In the genomic region with DNA sequence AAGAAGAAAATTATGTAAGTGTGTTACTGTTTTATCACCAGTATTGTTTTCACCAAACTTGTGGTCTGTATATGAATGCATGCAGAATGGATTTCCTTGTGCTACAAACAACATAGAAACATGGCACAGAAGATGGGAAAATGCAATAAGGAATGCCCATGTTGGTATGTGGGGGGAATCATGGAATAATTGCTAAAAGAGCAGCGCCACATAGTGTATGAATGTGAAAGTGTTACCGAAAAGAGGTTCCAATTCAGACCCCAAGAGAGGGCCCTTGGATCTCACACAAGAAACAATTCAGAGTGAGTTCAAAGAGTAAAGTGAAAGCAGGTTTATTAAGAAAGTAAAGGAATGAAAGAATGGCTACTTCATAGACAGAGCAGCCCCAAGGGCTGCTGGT, we compare ENCODE assay signal across 19 cellular contexts. TPM values are rescaled to one million over a fixed set of nuclear protein-coding genes. Genes with fewer than 3 reads are reported as not detected.
DNase-seq lines count a peak whose midpoint lies in the region; ATAC-seq, FAIRE-seq and TF ChIP-seq lines count a peak whose summit lies in the region.
"Had no signal": no experiment of that assay in that cellular context is flagged by ENCODE, and none has a peak within 500 bp of the region (broad histone marks: within the 10 kb centered on the region; RNA-seq: fewer than 3 reads in every experiment).

No MANE protein-coding gene starts in this region.

- POLR2A ChIA-PET in OCI-LY7 (lab: Charles Lee) = interaction anchor here (0.6 kb wide), 1 partner anchor 30 kb away, joined by 3 read pairs; no protein-coding TSS in a partner anchor
- POLR2A ChIA-PET in endothelial cell of umbilical vein (lab: Charles Lee) = no interaction called here

- H3K27ac ChIP-seq in ACC112 (ENCODE audit: low read depth, low read length) (no peak overlapping the region), OCI-LY7 (ENCODE audit: low read depth, low read length, poor library complexity, severe bottlenecking) (no peak overlapping the region), endothelial cell of umbilical vein (ENCODE audit: insufficient read depth, low read depth, low read length) (no peak overlapping the region)
- H3K27ac ChIP-seq: colonic mucosa, HL-60, sigmoid colon, SJSA1 had no signal

- no peaks in the 10 kb centered on the region for H3K9me3 ChIP-seq in OCI-LY7 (ENCODE audit: low read length)
- H3K9me3 ChIP-seq in endothelial cell of umbilical vein (replicated peaks; ENCODE audit: control insufficient read depth, insufficient read depth, low read length) = no peaks in the 10 kb centered on the region
- H3K9me3 ChIP-seq: colonic mucosa, sigmoid colon, SJSA1 had no signal

- H3K79me2 ChIP-seq in ACC112 (ENCODE audit: control insufficient read depth, insufficient read depth, low read length, unreplicated experiment) = no peaks in the 10 kb centered on the region
- no peaks in the 10 kb centered on the region for H3K79me2 ChIP-seq in OCI-LY7 (ENCODE audit: insufficient read depth, low read depth, low read length)
- no peaks in the 10 kb centered on the region for H3K79me2 ChIP-seq in endothelial cell of umbilical vein (ENCODE audit: control insufficient read depth, insufficient read depth, low read length)

- no peak for FAIRE-seq in endothelial cell of umbilical vein (lab: Jason Lieb, UNC)

- no peak for ATAC-seq in GM19455 (IDR thresholded peaks at IDR 0.05; ENCODE audit: unreplicated experiment)

- no peaks in the 10 kb centered on the region for H3K9me1 ChIP-seq in endothelial cell of umbilical vein (replicated peaks; ENCODE audit: control insufficient read depth, extremely low read depth, insufficient read depth, low read length)

- H3K36me3 ChIP-seq in ACC112 (ENCODE audit: insufficient read depth, low read length) (no peaks in the 10 kb centered on the region), OCI-LY7 (ENCODE audit: insufficient read depth, low read length) (no peaks in the 10 kb centered on the region), endothelial cell of umbilical vein (ENCODE audit: control insufficient read depth in 2 of 2, extremely low read depth in 1 of 2, insufficient read depth in 2 of 2, low read length in 2 of 2) (no peaks in the 10 kb centered on the region)
- H3K36me3 ChIP-seq: colonic mucosa, sigmoid colon, SJSA1 had no signal

- no peak overlapping the region for H3K9ac ChIP-seq in endothelial cell of umbilical vein (replicated peaks; ENCODE audit: extremely low read depth, insufficient read depth, low read length)

- CTCF ChIA-PET in OCI-LY7 (lab: Charles Lee; ENCODE audit: unreplicated experiment) (no interaction called here), endothelial cell of umbilical vein (lab: Charles Lee) (no interaction called here)

- no peak for DNase-seq in GM12864 (ENCODE audit: low read depth)
- no peak for DNase-seq in OCI-LY7 (ENCODE audit: low spot score)
- DNase-seq in endothelial cell of umbilical vein (ENCODE audit: low read depth, low spot score) = peak; percentile 15
- no peak for DNase-seq in activated CD4-positive, alpha-beta T cell treated with anti-CD3 and anti-CD28 coated beads, Interleukin-2, amount 10 ng/mL, durations not matched to agents 24 days and 14 days
- no peak for DNase-seq in NCI-H1930 (lab: John Stamatoyannopoulos, UW)
- DNase-seq in posterior cingulate gyrus = no peak
- DNase-seq: activated B cell treated with CpG ODN at 0.5 μM for 24 hours; activated CD8-positive, alpha-beta memory T cell treated with anti-CD3 and anti-CD28 coated beads, Interleukin-2, amount 50 U/mL, for 48 hours; activated naive CD8-positive, alpha-beta T cell treated with anti-CD3 and anti-CD28 coated beads, Interleukin-2, amount 10 ng/mL, durations not matched to agents 7 days and 5 days; CD4-positive, CD25-positive, alpha-beta regulatory T cell; colonic mucosa; islet precursor cell; MV-4-11; sigmoid colon had no signal

- TF ChIP-seq CTCF in GM12864 (IDR thresholded peaks at IDR 0.05; ENCODE audit: low read depth, low read length, missing control alignments) (peak; percentile 25), OCI-LY7 (conservative IDR thresholded peaks at IDR 0.05; ENCODE audit: low read length) (peak; percentile 55), endothelial cell of umbilical vein (IDR thresholded peaks at IDR 0.05; ENCODE audit: extremely low read depth in 1 of 2, insufficient read depth in 1 of 2, low read depth in 1 of 2, low read length in 2 of 2) (peak; percentile 4 to 27)

- H3K36me3 Mint-ChIP-seq in activated CD4-positive, alpha-beta T cell treated with anti-CD3 and anti-CD28 coated beads, Interleukin-2, amount 10 ng/mL, durations not matched to agents 24 days and 14 days (ENCODE audit: low read depth) = no peaks in the 10 kb centered on the region
- H3K36me3 Mint-ChIP-seq: activated naive CD8-positive, alpha-beta T cell treated with anti-CD3 and anti-CD28 coated beads, Interleukin-2, amount 10 ng/mL, durations not matched to agents 7 days and 5 days; CD4-positive, CD25-positive, alpha-beta regulatory T cell had no signal

- no peaks in the 10 kb centered on the region for H3K9me3 Mint-ChIP-seq in activated CD4-positive, alpha-beta T cell treated with anti-CD3 and anti-CD28 coated beads, Interleukin-2, amount 10 ng/mL, durations not matched to agents 24 days and 14 days

- H3K4me1 Mint-ChIP-seq in activated CD4-positive, alpha-beta T cell treated with anti-CD3 and anti-CD28 coated beads, Interleukin-2, amount 10 ng/mL, durations not matched to agents 24 days and 14 days = no peaks in the 10 kb centered on the region
- H3K4me1 Mint-ChIP-seq: activated B cell treated with CpG ODN at 0.5 μM for 24 hours; activated naive CD8-positive, alpha-beta T cell treated with anti-CD3 and anti-CD28 coated beads, Interleukin-2, amount 10 ng/mL, durations not matched to agents 7 days and 5 days; CD4-positive, CD25-positive, alpha-beta regulatory T cell had no signal

- H3K9me2 ChIP-seq in OCI-LY7 (ENCODE audit: insufficient read depth, low read length) = no peaks in the 10 kb centered on the region

- dilution Hi-C loops in endothelial cell of umbilical vein (cut with MboI; ENCODE audit: extremely low pct_ligation_motif_present, low sequenced_read_pairs) = no loop called here

- intact Hi-C loops in OCI-LY7 (cut with micrococcal nuclease; ENCODE audit: unreplicated experiment) (no loop called here), endothelial cell of umbilical vein (cut with micrococcal nuclease) (no loop called here), posterior cingulate gyrus (cut with DNase I) (no loop called here)
- intact Hi-C loops in activated CD4-positive, alpha-beta T cell treated with anti-CD3 and anti-CD28 coated beads, Interleukin-2, amount 10 ng/mL, durations not matched to agents 24 days and 14 days (cut with micrococcal nuclease) = no loop called here

- no peak overlapping the region for H3K27ac Mint-ChIP-seq in activated CD4-positive, alpha-beta T cell treated with anti-CD3 and anti-CD28 coated beads, Interleukin-2, amount 10 ng/mL, durations not matched to agents 24 days and 14 days
- H3K27ac Mint-ChIP-seq: activated B cell treated with CpG ODN at 0.5 μM for 24 hours; activated naive CD8-positive, alpha-beta T cell treated with anti-CD3 and anti-CD28 coated beads, Interleukin-2, amount 10 ng/mL, durations not matched to agents 7 days and 5 days; CD4-positive, CD25-positive, alpha-beta regulatory T cell had no signal

- H3K27me3 ChIP-seq in ACC112 (ENCODE audit: insufficient read depth, low read length) (no peaks in the 10 kb centered on the region), endothelial cell of umbilical vein (ENCODE audit: control insufficient read depth in 2 of 2, insufficient read depth in 2 of 2, low read length in 2 of 2) (no peaks in the 10 kb centered on the region)
- H3K27me3 ChIP-seq: colonic mucosa, sigmoid colon, SJSA1 had no signal

- H3K4me2 ChIP-seq in OCI-LY7 (ENCODE audit: low read length) (no peak overlapping the region), endothelial cell of umbilical vein (ENCODE audit: insufficient read depth, low read length) (no peak overlapping the region)

- no peak for TF ChIP-seq POLR2A in endothelial cell of umbilical vein (IDR thresholded peaks at IDR 0.05; ENCODE audit: low read depth, low read length)

- H3K4me1 ChIP-seq in ACC112 (ENCODE audit: control insufficient read depth, insufficient read depth, low read length, unreplicated experiment) (no peaks in the 10 kb centered on the region), OCI-LY7 (ENCODE audit: insufficient read depth, low read length, poor library complexity, severe bottlenecking) (no peaks in the 10 kb centered on the region), endothelial cell of umbilical vein (ENCODE audit: control insufficient read depth, extremely low read depth, insufficient read depth, low read length) (no peaks in the 10 kb centered on the region)
- H3K4me1 ChIP-seq: colonic mucosa, sigmoid colon, SJSA1 had no signal

- peak overlapping the region; percentile 41 for H2AFZ ChIP-seq in ACC112 (ENCODE audit: low read length, unreplicated experiment)
- no peak overlapping the region for H2AFZ ChIP-seq in OCI-LY7 (ENCODE audit: low read length)
- H2AFZ ChIP-seq in endothelial cell of umbilical vein (ENCODE audit: low read depth, low read length) = no peak overlapping the region

- H3K4me3 ChIP-seq in ACC112 (ENCODE audit: low read depth, low read length) (no peak overlapping the region), GM12864 (ENCODE audit: low read depth, low read length) (no peak overlapping the region), OCI-LY7 (ENCODE audit: low read depth, low read length, poor library complexity, severe bottlenecking) (no peak overlapping the region), endothelial cell of umbilical vein (replicated peaks in 1 of 3; ENCODE audit: insufficient read depth in 1 of 3, low read depth in 1 of 3, low read length in 3 of 3) (no peak overlapping the region)
- H3K4me3 ChIP-seq: colonic mucosa, sigmoid colon, SJSA1 had no signal

- H4K20me1 ChIP-seq in OCI-LY7 (ENCODE audit: insufficient read depth, low read length) (no peaks in the 10 kb centered on the region), endothelial cell of umbilical vein (replicated peaks; ENCODE audit: control insufficient read depth, extremely low read depth, insufficient read depth, low read length) (no peaks in the 10 kb centered on the region)

- no peaks in the 10 kb centered on the region for H3K27me3 Mint-ChIP-seq in activated CD4-positive, alpha-beta T cell treated with anti-CD3 and anti-CD28 coated beads, Interleukin-2, amount 10 ng/mL, durations not matched to agents 24 days and 14 days
- H3K27me3 Mint-ChIP-seq: activated B cell treated with CpG ODN at 0.5 μM for 24 hours; activated naive CD8-positive, alpha-beta T cell treated with anti-CD3 and anti-CD28 coated beads, Interleukin-2, amount 10 ng/mL, durations not matched to agents 7 days and 5 days; CD4-positive, CD25-positive, alpha-beta regulatory T cell had no signal

- no TSS peak for BruUV-seq in OCI-LY7 (replicated peaks; lab: Mats Ljungman, UMichigan)
- no TSS peak for BruUV-seq in endothelial cell of umbilical vein (replicated peaks; lab: Mats Ljungman, UMichigan)

- H3K4me3 Mint-ChIP-seq in activated CD4-positive, alpha-beta T cell treated with anti-CD3 and anti-CD28 coated beads, Interleukin-2, amount 10 ng/mL, durations not matched to agents 24 days and 14 days = no peak overlapping the region
- H3K4me3 Mint-ChIP-seq: activated B cell treated with CpG ODN at 0.5 μM for 24 hours; activated naive CD8-positive, alpha-beta T cell treated with anti-CD3 and anti-CD28 coated beads, Interleukin-2, amount 10 ng/mL, durations not matched to agents 7 days and 5 days; CD4-positive, CD25-positive, alpha-beta regulatory T cell had no signal

RNA-seq across cellular contexts. Expression of a gene that starts 26.4 kb away (rescaled TPM):
- total RNA-seq in OCI-LY7 (2014; rRNA removed; shearing (Covaris generic)) = not detected in 2 replicates
- total RNA-seq in OCI-LY7 (2022) = not detected in 2 replicates
- total RNA-seq in endothelial cell of umbilical vein = not detected in 2 replicates
- polyA plus RNA-seq in endothelial cell of umbilical vein = 0.40 and 0.63 TPM in 2 replicates
- 0.35 and 0.39 TPM in 2 replicates for polyA plus RNA-seq in endothelial cell of umbilical vein (2011; cell fraction: cytosol; rRNA removed)
- 0.63 and 0.88 TPM in 2 replicates for polyA plus RNA-seq in endothelial cell of umbilical vein (2011; cell fraction: nucleus; rRNA removed)
- polyA plus RNA-seq in endothelial cell of umbilical vein (2012) = 0.46 and 0.68 TPM in 2 replicates
- 0.87 and 1.7 TPM in 2 replicates for polyA minus RNA-seq in endothelial cell of umbilical vein
- not detected for polyA minus RNA-seq in endothelial cell of umbilical vein (2011; cell fraction: cytosol; rRNA and poly(A)+ RNA removed)
- 0.19 and 0.87 TPM in 2 replicates for polyA minus RNA-seq in endothelial cell of umbilical vein (2011; cell fraction: nucleus; rRNA and poly(A)+ RNA removed)
- total RNA-seq in activated CD4-positive, alpha-beta T cell treated with anti-CD3 and anti-CD28 coated beads, Interleukin-2, amount 10 ng/mL, durations not matched to agents 24 days and 14 days = not detected in 2 replicates
- total RNA-seq: activated B cell treated with CpG ODN at 0.5 μM for 24 hours; activated naive CD8-positive, alpha-beta T cell treated with anti-CD3 and anti-CD28 coated beads, Interleukin-2, amount 10 ng/mL, durations not matched to agents 7 days and 5 days; CD4-positive, CD25-positive, alpha-beta regulatory T cell; NCI-H460 had no signal
- polyA plus RNA-seq: CD4-positive, CD25-positive, alpha-beta regulatory T cell had no signal
